9 cellular contexts compared by ENCODE assay signal in genomic region chr19:6056801-6057650, GRCh38. TPM values are rescaled to one million over a fixed set of nuclear protein-coding genes. Genes with fewer than 3 reads are reported as not detected.
DNase-seq lines count a peak whose midpoint lies in the region; ATAC-seq, FAIRE-seq and TF ChIP-seq lines count a peak whose summit lies in the region.
"Had no signal": no experiment of that assay in that cellular context is flagged by ENCODE, and none has a peak within 500 bp of the region (broad histone marks: within the 10 kb centered on the region; RNA-seq: fewer than 3 reads in every experiment).

No MANE protein-coding gene starts in this region.

- peak overlapping the region; percentile 48 for H3K9ac ChIP-seq in mucosa of stomach (ENCODE audit: low read length)

- no peaks in the 10 kb centered on the region for H3K36me3 ChIP-seq in mucosa of stomach (ENCODE audit: control insufficient read depth, insufficient read depth, low read length)
- H3K36me3 ChIP-seq in uterus = no peaks in the 10 kb centered on the region

- ATAC-seq in SK-N-SH treated with all-trans-retinoic acid at 6 μM for 48 hours (peak; percentile 74), HG03280 (IDR thresholded peaks at IDR 0.05; ENCODE audit: unreplicated experiment) (no peak)

- H3K27me3 ChIP-seq in mucosa of stomach (ENCODE audit: control insufficient read depth, insufficient read depth, low read length) (no peaks in the 10 kb centered on the region), uterus (no peaks in the 10 kb centered on the region)

- peaks cover 47% of the 10 kb centered on the region for H3K4me1 ChIP-seq in mucosa of stomach (ENCODE audit: control insufficient read depth, insufficient read depth, low read length)
- H3K4me1 ChIP-seq in uterus = peaks cover 37% of the 10 kb centered on the region in 2 donors

- intact Hi-C loops in uterus (cut with DNase I; ENCODE audit: low total_unique reads) = loop anchor here (5.0 kb wide), 1 partner anchor 50 kb away; no protein-coding TSS in a partner anchor

- TF ChIP-seq CTCF in AG09319 (IDR thresholded peaks at IDR 0.05; ENCODE audit: low read depth, low read length) = no peak
- no peak for TF ChIP-seq CTCF in epithelial cell of proximal tubule (conservative IDR thresholded peaks at IDR 0.05; ENCODE audit: low read depth, low read length)
- TF ChIP-seq CTCF in uterus (IDR thresholded peaks at IDR 0.05) = peak in 1 of 4 experiments; percentile 4

- H3K4me3 ChIP-seq in epithelial cell of proximal tubule (ENCODE audit: low read depth, low read length) (peak overlapping the region; percentile 34), mucosa of stomach (ENCODE audit: low read length) (peak overlapping the region; percentile 0), uterus (no peak overlapping the region)

- peak; percentile 46 for FAIRE-seq in HTR-8/SVneo (lab: Jason Lieb, UNC)
- FAIRE-seq: GM18507 had no signal

- TF ChIP-seq POLR2A in uterus (IDR thresholded peaks at IDR 0.05) = peak in 1 of 2 donors; percentile 35

- H3K9me3 ChIP-seq in mucosa of stomach (ENCODE audit: control insufficient read depth, low read length) (no peaks in the 10 kb centered on the region), uterus (no peaks in the 10 kb centered on the region)

- peak; percentile 91 for DNase-seq in AG09319 (ENCODE audit: extremely low read depth, low read depth)
- peak; percentile 61 for DNase-seq in HTR-8/SVneo (ENCODE audit: insufficient read length, low spot score)
- DNase-seq in epithelial cell of proximal tubule (ENCODE audit: low read depth) = peak; percentile 94
- peak; percentile 87 to 91 for DNase-seq in uterus
- DNase-seq in NCI-H187 treated with DMSO at 0.1 percent for 48 hours (lab: John Stamatoyannopoulos, UW) = no peak

- H3K27ac ChIP-seq in uterus = peak overlapping the region; percentile 93 to 95

TF ChIP-seq in SK-N-SH treated with all-trans-retinoic acid at 6 μM for 48 hours, 23 proteins besides CTCF, POLR2A, EP300 and RAD21:
- TF ChIP-seq SNAI2 (CRISPR knock-in tag; IDR thresholded peaks at IDR 0.05) = no peak
- TF ChIP-seq CSDC2 (CRISPR knock-in tag; IDR thresholded peaks at IDR 0.05) = no peak
- no peak for TF ChIP-seq ZNF70 (CRISPR knock-in tag; IDR thresholded peaks at IDR 0.05)
- no peak for TF ChIP-seq TSHZ2 (CRISPR knock-in tag; IDR thresholded peaks at IDR 0.05)
- no peak; the same call in 1 of the 2 replicates for TF ChIP-seq ARNTL (CRISPR knock-in tag; IDR thresholded peaks at IDR 0.05; ENCODE audit: borderline replicate concordance, low read depth)
- no peak for TF ChIP-seq CSRNP3 (CRISPR knock-in tag; IDR thresholded peaks at IDR 0.05)
- TF ChIP-seq ZFP30 (CRISPR knock-in tag; IDR thresholded peaks at IDR 0.05) = no peak

RNA-seq across cellular contexts. Expression of gene RFX2, which starts 53.3 kb away (rescaled TPM):
- total RNA-seq in epithelial cell of proximal tubule = 2.6 and 4.2 TPM in 2 replicates
- 10 to 100 TPM; 10.5 to 77.9 (median 22.8) TPM for total RNA-seq in uterus

Comparison
In these comparisons a context has a peak if more than half of its experiments do, and no peak if none do; other contexts are left out.
1. H3K4me3 ChIP-seq: peak in epithelial cell of proximal tubule (single experiment) and mucosa of stomach (single experiment); none in uterus (0 of 2).